Comparison of ENCODE assay signal across 22 cellular contexts in the genomic region with DNA sequence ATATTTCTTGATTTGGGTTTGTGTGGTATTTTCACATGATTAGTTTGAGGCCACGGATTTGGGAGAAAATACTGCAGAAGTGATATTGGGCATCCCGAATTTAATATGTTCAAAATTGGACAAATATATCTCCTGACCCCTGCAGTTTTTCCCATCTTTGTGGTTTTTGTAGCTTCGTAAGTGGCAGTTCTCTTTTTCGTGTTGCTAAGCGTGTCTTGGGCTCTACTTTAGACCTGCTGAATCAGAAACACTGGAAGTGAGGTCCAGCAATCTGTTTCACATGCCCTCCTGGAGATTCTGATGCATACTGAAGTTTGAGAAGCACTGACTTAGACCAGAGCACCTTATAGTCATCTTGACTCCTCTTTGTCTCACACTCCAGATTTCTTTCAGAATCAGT.
"Had no signal": no experiment of that assay in that cellular context is flagged by ENCODE, and none has a peak within 500 bp of the region (broad histone marks: within the 10 kb centered on the region; RNA-seq: fewer than 3 reads in every experiment).

No MANE protein-coding gene starts in this region.

- H3K9me3 ChIP-seq: breast epithelium, esophagus muscularis mucosa, gastrocnemius medialis, left ventricle myocardium inferior, transverse colon, uterus had no signal

- H3K4me3 ChIP-seq: breast epithelium, esophagus muscularis mucosa, gastrocnemius medialis, left ventricle myocardium inferior, transverse colon, uterus had no signal

- FAIRE-seq: colon had no signal

- DNase-seq: activated B cell treated with CpG ODN at 0.5 μM for 24 hours; activated CD4-positive, alpha-beta T cell treated with anti-CD3 and anti-CD28 coated beads for 4 hours; activated CD4-positive, alpha-beta T cell treated with anti-CD3 and anti-CD28 coated beads, Interleukin-2, amount 50 U/mL, for 48 hours; activated CD8-positive, alpha-beta memory T cell treated with anti-CD3 and anti-CD28 coated beads, Interleukin-2, amount 50 U/mL, for 48 hours; activated naive CD4-positive, alpha-beta T cell; activated T-cell treated with anti-CD3 and anti-CD28 coated beads, Interleukin-2, amount 50 U/mL, for 4 hours; amniotic stem cell; gastrocnemius medialis; hippocampal formation; kidney glomerular epithelial cell; midbrain; natural killer cell; retina; stimulated activated CD4-positive, alpha-beta T cell treated with anti-CD3 and anti-CD28 coated beads, Interleukin-2, amount 100 ng/mL, for 48 hours; stimulated activated CD8-positive, alpha-beta memory T cell treated with anti-CD3 and anti-CD28 coated beads, Interleukin-4, amount 100 ng/mL, for 48 hours; stimulated activated naive B cell treated with anti-CD40 and anti-IgM and Interleukin-4, amounts not matched to agents 10 μg/mL and 1 μg/mL and 100 μg/mL, for 72 hours; transverse colon; uterus had no signal

- H3K27me3 ChIP-seq: breast epithelium, esophagus muscularis mucosa, gastrocnemius medialis, transverse colon, uterus had no signal

- H3K36me3 ChIP-seq: breast epithelium, esophagus muscularis mucosa, gastrocnemius medialis, left ventricle myocardium inferior, transverse colon, uterus had no signal

- ATAC-seq: activated T-cell treated with anti-CD3 and anti-CD28 coated beads, Interleukin-2, amount 50 U/mL, for 4 hours; gastrocnemius medialis; natural killer cell; stimulated activated naive B cell treated with anti-CD40 and anti-IgM and Interleukin-4, amounts not matched to agents 10 μg/mL and 1 μg/mL and 100 μg/mL, for 72 hours had no signal

- H3K4me1 ChIP-seq: uterus had no signal

- H3K27ac ChIP-seq: breast epithelium, esophagus muscularis mucosa, gastrocnemius medialis, left ventricle myocardium inferior, transverse colon, uterus had no signal
